ENCODE assay signal across 20 cellular contexts in genomic region chr9:116282598-116282997, GRCh38.
"Had no signal": no experiment of that assay in that cellular context is flagged by ENCODE, and none has a peak within 500 bp of the region (broad histone marks: within the 10 kb centered on the region; RNA-seq: fewer than 3 reads in every experiment).

No MANE protein-coding gene starts in this region.

- DNase-seq: activated CD4-positive, alpha-beta memory T cell treated with anti-CD3 and anti-CD28 coated beads for 36 hours; activated CD4-positive, alpha-beta T cell treated with anti-CD3 and anti-CD28 coated beads for 48 hours; activated CD4-positive, CD25-positive, alpha-beta regulatory T cell; activated effector memory CD4-positive, alpha-beta T cell treated with Interleukin-2 at 50 U/mL for 16 hours; activated naive CD4-positive, alpha-beta T cell treated with anti-CD3 and anti-CD28 coated beads for 36 hours; activated naive CD8-positive, alpha-beta T cell treated with anti-CD3 and anti-CD28 coated beads, Interleukin-2, amount 10 ng/mL, durations not matched to agents 7 days and 5 days; activated T-cell treated with anti-CD3 and anti-CD28 coated beads, Interleukin-2, amount 50 U/mL, for 72 hours; amniotic stem cell; colonic mucosa; glutamatergic neuron; immature natural killer cell; naive thymus-derived CD4-positive, alpha-beta T cell; ovary; spleen; stimulated activated CD4-positive, alpha-beta T cell treated with anti-CD3 and anti-CD28 coated beads, Interleukin-4, amount 100 ng/mL, for 24 hours; stimulated activated naive CD4-positive, alpha-beta T cell treated with Interleukin-2 at 50 U/mL for 16 hours; T1000; thyroid gland; upper lobe of right lung had no signal

- H3K4me1 Mint-ChIP-seq: activated naive CD8-positive, alpha-beta T cell treated with anti-CD3 and anti-CD28 coated beads, Interleukin-2, amount 10 ng/mL, durations not matched to agents 7 days and 5 days; immature natural killer cell; naive thymus-derived CD4-positive, alpha-beta T cell had no signal

- H3K9me3 Mint-ChIP-seq: activated CD4-positive, alpha-beta memory T cell treated with anti-CD3 and anti-CD28 coated beads for 36 hours; activated naive CD8-positive, alpha-beta T cell treated with anti-CD3 and anti-CD28 coated beads, Interleukin-2, amount 10 ng/mL, durations not matched to agents 7 days and 5 days; activated T-cell treated with anti-CD3 and anti-CD28 coated beads, Interleukin-2, amount 50 U/mL, for 72 hours had no signal

- H3K27ac Mint-ChIP-seq: activated CD4-positive, alpha-beta memory T cell treated with anti-CD3 and anti-CD28 coated beads for 36 hours; activated naive CD4-positive, alpha-beta T cell treated with anti-CD3 and anti-CD28 coated beads for 36 hours; activated naive CD8-positive, alpha-beta T cell treated with anti-CD3 and anti-CD28 coated beads, Interleukin-2, amount 10 ng/mL, durations not matched to agents 7 days and 5 days; activated T-cell treated with anti-CD3 and anti-CD28 coated beads, Interleukin-2, amount 50 U/mL, for 72 hours; immature natural killer cell; naive thymus-derived CD4-positive, alpha-beta T cell had no signal

- H3K4me3 Mint-ChIP-seq: activated CD4-positive, alpha-beta memory T cell treated with anti-CD3 and anti-CD28 coated beads for 36 hours; activated naive CD4-positive, alpha-beta T cell treated with anti-CD3 and anti-CD28 coated beads for 36 hours; activated naive CD8-positive, alpha-beta T cell treated with anti-CD3 and anti-CD28 coated beads, Interleukin-2, amount 10 ng/mL, durations not matched to agents 7 days and 5 days; activated T-cell treated with anti-CD3 and anti-CD28 coated beads, Interleukin-2, amount 50 U/mL, for 72 hours; immature natural killer cell; naive thymus-derived CD4-positive, alpha-beta T cell had no signal

- ATAC-seq: activated T-cell treated with anti-CD3 and anti-CD28 coated beads, Interleukin-2, amount 50 U/mL, for 72 hours; left lobe of liver; naive thymus-derived CD4-positive, alpha-beta T cell; upper lobe of right lung had no signal
